Comparison of ENCODE assay signal across 1 cellular context in the genomic region with DNA sequence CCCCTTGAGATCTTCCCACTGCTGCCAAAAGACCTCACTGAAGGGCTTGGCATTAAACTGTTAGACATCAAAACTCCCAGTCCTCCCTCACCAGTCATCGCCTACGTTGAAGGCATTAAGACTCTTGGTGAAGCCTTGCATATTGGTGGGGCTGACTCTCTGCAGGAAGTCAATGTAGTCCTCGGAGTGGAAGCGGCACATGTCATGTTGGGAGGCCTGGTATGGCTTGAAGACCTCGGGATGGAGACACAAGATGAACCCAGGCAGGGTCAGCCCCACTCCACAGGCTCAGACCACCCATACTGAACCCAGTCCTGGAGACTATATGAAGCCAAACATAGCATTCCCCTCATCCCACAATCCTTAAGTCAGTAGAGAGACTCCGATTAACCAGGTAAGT.
TF ChIP-seq lines count a peak whose summit lies in the region.

No MANE protein-coding gene starts in this region.

TF ChIP-seq in HCT116, 20 proteins besides CTCF, POLR2A, EP300 and RAD21:
- no peak for TF ChIP-seq EZH2phosphoT487 (IDR thresholded peaks at IDR 0.05; ENCODE audit: borderline replicate concordance)
- TF ChIP-seq CEBPB (IDR thresholded peaks at IDR 0.05; ENCODE audit: low read depth), result no peak
- no peak for TF ChIP-seq CBX3 (IDR thresholded peaks at IDR 0.05; ENCODE audit: low read depth)
- TF ChIP-seq, protein P1, sequence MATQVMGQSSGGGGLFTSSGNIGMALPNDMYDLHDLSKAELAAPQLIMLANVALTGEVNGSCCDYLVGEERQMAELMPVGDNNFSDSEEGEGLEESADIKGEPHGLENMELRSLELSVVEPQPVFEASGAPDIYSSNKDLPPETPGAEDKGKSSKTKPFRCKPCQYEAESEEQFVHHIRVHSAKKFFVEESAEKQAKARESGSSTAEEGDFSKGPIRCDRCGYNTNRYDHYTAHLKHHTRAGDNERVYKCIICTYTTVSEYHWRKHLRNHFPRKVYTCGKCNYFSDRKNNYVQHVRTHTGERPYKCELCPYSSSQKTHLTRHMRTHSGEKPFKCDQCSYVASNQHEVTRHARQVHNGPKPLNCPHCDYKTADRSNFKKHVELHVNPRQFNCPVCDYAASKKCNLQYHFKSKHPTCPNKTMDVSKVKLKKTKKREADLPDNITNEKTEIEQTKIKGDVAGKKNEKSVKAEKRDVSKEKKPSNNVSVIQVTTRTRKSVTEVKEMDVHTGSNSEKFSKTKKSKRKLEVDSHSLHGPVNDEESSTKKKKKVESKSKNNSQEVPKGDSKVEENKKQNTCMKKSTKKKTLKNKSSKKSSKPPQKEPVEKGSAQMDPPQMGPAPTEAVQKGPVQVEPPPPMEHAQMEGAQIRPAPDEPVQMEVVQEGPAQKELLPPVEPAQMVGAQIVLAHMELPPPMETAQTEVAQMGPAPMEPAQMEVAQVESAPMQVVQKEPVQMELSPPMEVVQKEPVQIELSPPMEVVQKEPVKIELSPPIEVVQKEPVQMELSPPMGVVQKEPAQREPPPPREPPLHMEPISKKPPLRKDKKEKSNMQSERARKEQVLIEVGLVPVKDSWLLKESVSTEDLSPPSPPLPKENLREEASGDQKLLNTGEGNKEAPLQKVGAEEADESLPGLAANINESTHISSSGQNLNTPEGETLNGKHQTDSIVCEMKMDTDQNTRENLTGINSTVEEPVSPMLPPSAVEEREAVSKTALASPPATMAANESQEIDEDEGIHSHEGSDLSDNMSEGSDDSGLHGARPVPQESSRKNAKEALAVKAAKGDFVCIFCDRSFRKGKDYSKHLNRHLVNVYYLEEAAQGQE (IDR thresholded peaks at IDR 0.05; ENCODE audit: low read depth), result no peak
- no peak for TF ChIP-seq FOSL1 (IDR thresholded peaks at IDR 0.05; ENCODE audit: low read depth)
- TF ChIP-seq, protein P2, sequence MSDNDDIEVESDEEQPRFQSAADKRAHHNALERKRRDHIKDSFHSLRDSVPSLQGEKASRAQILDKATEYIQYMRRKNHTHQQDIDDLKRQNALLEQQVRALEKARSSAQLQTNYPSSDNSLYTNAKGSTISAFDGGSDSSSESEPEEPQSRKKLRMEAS (IDR thresholded peaks at IDR 0.05), result no peak
- no peak for TF ChIP-seq ZNF274 (IDR thresholded peaks at IDR 0.05; ENCODE audit: low read depth, low read length)
- no peak for TF ChIP-seq SRF (IDR thresholded peaks at IDR 0.05; ENCODE audit: low read depth)
- no peak for TF ChIP-seq TCF7L2 (IDR thresholded peaks at IDR 0.05; ENCODE audit: borderline replicate concordance, extremely low read depth, insufficient read depth, insufficient read length)
